ENCODE assay signal across 16 cellular contexts in the genomic region with DNA sequence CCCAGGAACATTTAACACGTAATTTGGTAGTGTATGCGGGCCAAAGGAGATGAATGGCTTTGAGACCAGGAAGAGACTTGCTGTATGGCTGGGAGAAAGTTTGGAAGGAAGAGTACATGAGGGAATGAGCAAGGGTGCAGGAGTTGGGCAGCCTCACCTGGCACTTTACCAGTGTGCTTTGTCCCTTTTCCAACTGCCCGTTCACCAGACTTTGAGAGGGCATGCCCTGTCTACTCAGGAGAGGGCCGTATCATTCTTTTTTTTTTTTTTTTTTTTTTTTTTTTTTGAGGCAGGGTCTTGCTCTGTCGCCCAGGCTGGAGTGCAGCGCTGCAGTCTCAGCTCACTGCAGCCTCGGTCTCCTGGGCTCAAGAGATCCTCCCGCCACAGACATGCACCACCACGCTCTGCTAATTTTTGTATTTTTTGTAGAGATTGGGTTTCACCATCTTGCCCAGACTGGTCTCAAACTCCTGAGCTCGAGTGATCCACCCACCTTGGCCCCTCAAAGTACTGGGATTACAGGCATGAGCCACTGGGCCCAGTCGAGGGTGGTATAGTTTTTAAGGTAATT. TPM values are rescaled to one million over a fixed set of nuclear protein-coding genes. Genes with fewer than 3 reads are reported as not detected.
DNase-seq lines count a peak whose midpoint lies in the region; ATAC-seq and TF ChIP-seq lines count a peak whose summit lies in the region.
"Had no signal": no experiment of that assay in that cellular context is flagged by ENCODE, and none has a peak within 500 bp of the region (broad histone marks: within the 10 kb centered on the region; RNA-seq: fewer than 3 reads in every experiment).

No MANE protein-coding gene starts in this region.

- no peak overlapping the region for H2BK20ac ChIP-seq in H9 (ENCODE audit: low read depth, low read length, poor library complexity, severe bottlenecking)

- H4K5ac ChIP-seq in H9 (ENCODE audit: insufficient read length, low read depth, low read length), result no peak overlapping the region

- H3K27me3 Mint-ChIP-seq in H9 (ENCODE audit: low read depth) (no peaks in the 10 kb centered on the region), WTC11 (ENCODE audit: low read depth) (no peaks in the 10 kb centered on the region)

- no peak for DNase-seq in H9
- DNase-seq in WTC11 (ENCODE audit: low spot score), result no peak
- no peak for DNase-seq in right cardiac atrium
- DNase-seq in stomach, result no peak
- DNase-seq in left lung, result no peak
- DNase-seq in cerebellar cortex (ENCODE audit: low spot score), result no peak
- DNase-seq: activated CD4-positive, alpha-beta T cell treated with anti-CD3 and anti-CD28 coated beads, Interleukin-2, amount 50 U/mL, for 4 hours; body of pancreas; HCEC 1CT; MG63; NCI-H2107; NCI-H82; stimulated activated CD4-positive, alpha-beta T cell treated with anti-CD3 and anti-CD28 coated beads, Interleukin-1b, Interleukin-23, amount 100 ng/mL, for 48 hours; stimulated activated CD8-positive, alpha-beta memory T cell treated with anti-CD3 and anti-CD28 coated beads, Interleukin-4, amount 100 ng/mL, for 48 hours; uterus had no signal

- no peak overlapping the region for H2BK5ac ChIP-seq in H9 (ENCODE audit: insufficient read length, low read length)

- CTCF ChIA-PET in WTC11 (lab: Charles Lee), result interaction anchor here (0.8 kb wide), 1 partner anchor 9 kb away, joined by 3 read pairs; no protein-coding TSS in a partner anchor

- H3K4ac ChIP-seq in H9 (ENCODE audit: low read depth, low read length), result no peak overlapping the region

- no peak overlapping the region for H2BK120ac ChIP-seq in H9 (ENCODE audit: low read depth, low read length, poor library complexity, severe bottlenecking)

- no peak overlapping the region for H4K91ac ChIP-seq in H9 (ENCODE audit: insufficient read length, low read depth, low read length)

- peaks cover under 1% of the 10 kb centered on the region for H3K23me2 ChIP-seq in H9 (ENCODE audit: insufficient read length, low read depth, low read length, poor library complexity, severe bottlenecking)

- no peaks in the 10 kb centered on the region for H3K27me3 ChIP-seq in H9 (ENCODE audit: insufficient read depth, low read length)
- H3K27me3 ChIP-seq in right cardiac atrium (ENCODE audit: control insufficient read depth, insufficient read depth), result no peaks in the 10 kb centered on the region
- no peaks in the 10 kb centered on the region for H3K27me3 ChIP-seq in stomach
- no peaks in the 10 kb centered on the region for H3K27me3 ChIP-seq in left lung
- H3K27me3 ChIP-seq: body of pancreas, MG63, uterus had no signal

- POLR2A ChIA-PET in WTC11 (lab: Charles Lee), result no interaction called here

- no peak overlapping the region for H2AFZ ChIP-seq in H9 (ENCODE audit: low read length)

- H3K4me2 ChIP-seq in H9 (ENCODE audit: insufficient read depth, insufficient read length, low read length), result no peak overlapping the region

- H3K27ac Mint-ChIP-seq in H9 (peak overlapping the region; percentile 40 to 91 (median 86); a peak in 5 of 7 replicates), WTC11 (peak overlapping the region; percentile 83; the same call in 1 of the 2 replicates)

- H3K4me1 Mint-ChIP-seq in H9 (peaks cover 15 to 17% of the 10 kb centered on the region in 2 experiments), WTC11 (peaks cover 14% of the 10 kb centered on the region)

- no peak overlapping the region for H4K8ac ChIP-seq in H9 (replicated peaks; ENCODE audit: insufficient read length, low read depth, low read length)

- no peak overlapping the region for H3K4me3 ChIP-seq in right cardiac atrium (ENCODE audit: low read length)
- H3K4me3 ChIP-seq in stomach, result no peak overlapping the region
- H3K4me3 ChIP-seq in left lung, result no peak overlapping the region
- H3K4me3 ChIP-seq: body of pancreas, uterus had no signal

- WGBS in H9 (ENCODE audit: extremely low coverage, insufficient read length, low lambda C conversion rate), result no CpG with 5 or more reads among the region's 11 CpGs
- 82% methylated on average over 11 of the region's 11 CpGs for WGBS in right cardiac atrium
- WGBS in stomach, 5 donors, result 68 to 86% (median 84%) methylated on average over 11 of the region's 11 CpGs

- no peak overlapping the region for H2BK12ac ChIP-seq in H9 (ENCODE audit: insufficient read length, low read depth, low read length)

- peaks cover 9% of the 10 kb centered on the region for H3K79me1 ChIP-seq in H9 (ENCODE audit: insufficient read depth, low read depth, low read length, poor library complexity, severe bottlenecking)

- TF ChIP-seq EP300 in stomach (IDR thresholded peaks at IDR 0.05), result no peak

- no peak for TF ChIP-seq POLR2A in stomach (IDR thresholded peaks at IDR 0.05)

- no peak overlapping the region for H3K56ac ChIP-seq in H9 (ENCODE audit: insufficient read length, low read depth, low read length)

- H3K9me3 ChIP-seq in H9 (ENCODE audit: control insufficient read depth, low read depth, low read length) (no peaks in the 10 kb centered on the region), right cardiac atrium (ENCODE audit: control insufficient read depth, low read length) (no peaks in the 10 kb centered on the region), stomach (no peaks in the 10 kb centered on the region), left lung (no peaks in the 10 kb centered on the region)
- H3K9me3 ChIP-seq: body of pancreas, MG63, uterus had no signal

- no peak overlapping the region for H3K27ac ChIP-seq in H9 (ENCODE audit: insufficient read length, low read depth, low read length)
- peak overlapping the region; percentile 38 for H3K27ac ChIP-seq in right cardiac atrium (ENCODE audit: low read length)
- H3K27ac ChIP-seq in stomach, result peak overlapping the region in 3 of 5 donors; percentile 72 to 78 (median 76)
- H3K27ac ChIP-seq in left lung, result peak overlapping the region in 1 of 2 donors; percentile 75

- ATAC-seq in WTC11 (no peak), right cardiac atrium (no peak), left lung (no peak), HG02759 (IDR thresholded peaks at IDR 0.05; ENCODE audit: unreplicated experiment) (no peak)
- ATAC-seq: body of pancreas had no signal

- no peak overlapping the region; a peak in 1 of 5 replicates for H3K4me3 Mint-ChIP-seq in H9
- H3K4me3 Mint-ChIP-seq in WTC11, result no peak overlapping the region

- no peaks in the 10 kb centered on the region for H4K20me1 ChIP-seq in H9 (ENCODE audit: control insufficient read depth, insufficient read depth, insufficient read length)

- H3K4me1 ChIP-seq in H9 (ENCODE audit: insufficient read depth, low read length), result no peaks in the 10 kb centered on the region; the same call in 1 of the 2 replicates
- peaks cover 12% of the 10 kb centered on the region for H3K4me1 ChIP-seq in right cardiac atrium (ENCODE audit: control insufficient read depth, insufficient read depth, low read length)
- H3K4me1 ChIP-seq in stomach, result peaks cover 36 to 81% (median 58%) of the 10 kb centered on the region in 4 donors
- H3K4me1 ChIP-seq in left lung, result peaks cover 22 to 72% of the 10 kb centered on the region in 2 donors

- H3K9ac ChIP-seq in H9 (ENCODE audit: extremely low read depth, insufficient read length, low read length), result no peak overlapping the region

- H2BK15ac ChIP-seq in H9 (ENCODE audit: low read depth, low read length), result no peak overlapping the region

- no peak overlapping the region for H3K14ac ChIP-seq in H9 (ENCODE audit: insufficient read depth, low read length)

- no peaks in the 10 kb centered on the region for H3K9me3 Mint-ChIP-seq in H9
- no peaks in the 10 kb centered on the region for H3K9me3 Mint-ChIP-seq in WTC11

- H3K23ac ChIP-seq in H9 (ENCODE audit: insufficient read length, low read depth, low read length), result no peak overlapping the region

- no peak overlapping the region for H3K18ac ChIP-seq in H9 (ENCODE audit: insufficient read length, low read depth, low read length)

- H2AK5ac ChIP-seq in H9 (ENCODE audit: insufficient read length, low read length), result no peak overlapping the region

- H3K36me3 ChIP-seq in stomach (peaks cover 2 to 25% (median 13%) of the 10 kb centered on the region in 4 donors), left lung (peaks cover 0 to 11% of the 10 kb centered on the region in 2 donors)
- H3K36me3 ChIP-seq: uterus had no signal

- TF ChIP-seq CTCF in H9 (conservative IDR thresholded peaks at IDR 0.05) (no peak), WTC11 (IDR thresholded peaks at IDR 0.05) (no peak), stomach (IDR thresholded peaks at IDR 0.05) (no peak), left lung (IDR thresholded peaks at IDR 0.05) (no peak)

- H3K79me2 ChIP-seq in H9 (ENCODE audit: insufficient read depth, low read length), result peaks cover 47% of the 10 kb centered on the region; the same call in 1 of the 2 replicates

- H3T11ph ChIP-seq in H9 (ENCODE audit: low read length), result no peak overlapping the region

- intact Hi-C loops in right cardiac atrium (cut with DNase I) (no loop called here), stomach (cut with DNase I; ENCODE audit: low total_unique reads) (no loop called here), left lung (cut with DNase I) (no loop called here)

- H3K36me3 Mint-ChIP-seq in H9 (ENCODE audit: insufficient read depth in 1 of 3, low read depth in 3 of 3) (peaks cover 16 to 32% (median 24%) of the 10 kb centered on the region in 3 experiments), WTC11 (peaks cover 17% of the 10 kb centered on the region)

TF ChIP-seq in WTC11, 78 proteins besides CTCF, POLR2A, EP300 and RAD21 (continues in another document):
- TF ChIP-seq CREB1 (CRISPR knock-in tag; IDR thresholded peaks at IDR 0.05), result no peak
- no peak for TF ChIP-seq TEAD4 (CRISPR knock-in tag; IDR thresholded peaks at IDR 0.05)
- TF ChIP-seq, protein P1, sequence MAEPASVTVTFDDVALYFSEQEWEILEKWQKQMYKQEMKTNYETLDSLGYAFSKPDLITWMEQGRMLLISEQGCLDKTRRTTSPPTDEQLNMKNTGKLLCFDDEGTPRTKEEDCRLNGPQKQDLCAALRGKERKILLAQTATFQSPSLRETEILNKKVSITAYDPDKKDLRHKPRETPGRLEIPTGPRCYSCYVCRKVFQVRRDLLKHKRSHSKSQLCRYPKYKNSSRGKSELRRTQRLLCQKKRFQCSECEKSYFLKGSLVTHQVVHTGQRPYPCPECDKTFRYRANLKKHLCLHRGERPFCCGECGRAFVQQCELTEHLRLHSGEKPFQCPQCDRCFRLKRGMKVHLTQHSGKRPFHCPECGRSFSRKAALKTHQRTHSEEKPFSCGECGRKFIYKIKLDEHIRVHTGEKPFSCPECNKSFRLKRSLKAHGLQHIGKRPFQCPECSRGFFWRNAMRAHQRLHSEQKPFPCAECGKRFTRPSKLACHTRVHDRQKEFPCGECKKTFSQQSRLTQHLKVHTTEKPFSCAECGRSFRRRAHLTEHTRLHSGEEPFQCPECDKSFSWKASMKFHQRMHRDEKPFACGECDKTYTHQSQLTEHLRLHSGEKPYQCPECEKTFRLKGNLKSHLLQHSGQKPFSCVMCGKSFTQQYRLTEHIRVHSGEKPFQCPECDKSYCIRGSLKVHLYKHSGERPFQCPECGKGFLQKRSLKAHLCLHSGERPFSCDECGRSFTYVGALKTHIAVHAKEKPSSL (CRISPR knock-in tag; conservative IDR thresholded peaks at IDR 0.05), result no peak
- no peak for TF ChIP-seq ZNF423 (CRISPR knock-in tag; IDR thresholded peaks at IDR 0.05)

RNA-seq across cellular contexts. Expression of a gene that starts 6.5 kb away (rescaled TPM):
- total RNA-seq in H9 (2021) (319 and 359 TPM in 2 replicates), WTC11 (2021) (382 to 438 TPM (median 392 TPM) in 3 replicates), right cardiac atrium (100 to 1,000 TPM; 287 to 411 (median 341) TPM), stomach (100 to 1,000 TPM; 308 to 651 (median 392) TPM), left lung (100 to 1,000 TPM; 492 to 514 TPM)
- polyA plus RNA-seq in right cardiac atrium (188 TPM), stomach (100 to 1,000 TPM in 1 of 3 donors, 10 to 100 TPM in 2; 52.9 to 119 (median 56.4) TPM)
